14 cellular contexts compared by ENCODE assay signal in the genomic region with DNA sequence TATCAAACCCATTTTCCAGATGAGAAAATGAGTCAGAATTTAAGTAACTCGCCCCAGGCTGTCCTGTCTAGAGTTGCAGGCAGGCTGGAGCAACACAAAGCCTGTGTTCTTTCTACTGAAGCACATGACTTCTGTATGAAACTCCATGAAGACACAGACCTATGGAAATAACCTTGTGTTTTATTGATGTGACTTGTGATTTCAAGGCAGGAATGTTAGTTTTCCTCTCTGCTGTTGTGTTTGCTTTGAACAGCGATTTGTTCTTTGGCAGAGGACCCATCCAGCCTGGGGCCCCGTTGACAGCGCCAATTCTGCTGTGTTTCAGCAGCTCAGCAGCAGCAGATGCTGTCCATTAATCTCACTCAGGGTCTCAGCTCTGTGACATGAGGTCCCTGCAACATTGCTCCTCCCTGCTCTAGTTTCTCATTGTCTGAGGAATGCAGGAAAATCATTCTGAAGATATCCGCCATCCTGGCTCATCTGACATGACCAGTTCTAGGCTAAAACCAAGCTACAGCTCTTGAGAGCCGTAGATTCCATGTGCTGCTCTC.
DNase-seq lines count a peak whose midpoint lies in the region; ATAC-seq and TF ChIP-seq lines count a peak whose summit lies in the region.
"Had no signal": no experiment of that assay in that cellular context is flagged by ENCODE, and none has a peak within 500 bp of the region (broad histone marks: within the 10 kb centered on the region; RNA-seq: fewer than 3 reads in every experiment).

No MANE protein-coding gene starts in this region.

- H2AFZ ChIP-seq in PC-3 (ENCODE audit: low read length) = no peak overlapping the region

- peaks cover 33% of the 10 kb centered on the region for H3K4me1 Mint-ChIP-seq in nephron progenitor cell

- CTCF ChIA-PET in PC-3 (lab: Charles Lee) = no interaction called here
- CTCF ChIA-PET in A673 (lab: Charles Lee) = no interaction called here

- H3F3A ChIP-seq in PC-3 (ENCODE audit: low read length, unreplicated experiment) = no peaks in the 10 kb centered on the region

- H3K27me3 ChIP-seq in PC-3 (ENCODE audit: low read length) (no peaks in the 10 kb centered on the region), A673 (replicated peaks; ENCODE audit: insufficient read depth, low read depth, low read length, poor library complexity) (peaks cover 4% of the 10 kb centered on the region)
- H3K27me3 ChIP-seq: adrenal gland, ovary had no signal

- no peak overlapping the region for H3K9ac ChIP-seq in PC-3 (ENCODE audit: low read length)

- no peaks in the 10 kb centered on the region for H3K36me3 ChIP-seq in PC-3 (ENCODE audit: low read depth, low read length)
- no peaks in the 10 kb centered on the region for H3K36me3 ChIP-seq in A673 (ENCODE audit: insufficient read depth, low read length, poor library complexity, severe bottlenecking)
- H3K36me3 ChIP-seq: adrenal gland, ovary had no signal

- no peaks in the 10 kb centered on the region for H3K9me2 ChIP-seq in PC-3 (replicated peaks; ENCODE audit: low read length)

- no peak overlapping the region for H3K4me3 ChIP-seq in PC-3 (ENCODE audit: low read length)
- no peak overlapping the region for H3K4me3 ChIP-seq in A673 (ENCODE audit: low read depth, low read length, poor library complexity, severe bottlenecking)
- H3K4me3 ChIP-seq: adrenal gland, ovary had no signal

- H3K79me2 ChIP-seq in PC-3 (ENCODE audit: low read length) = no peaks in the 10 kb centered on the region

- no peaks in the 10 kb centered on the region for H3K27me3 Mint-ChIP-seq in nephron progenitor cell (ENCODE audit: low read depth, poor library complexity)

- no peak overlapping the region for H3K27ac ChIP-seq in epithelial cell of prostate
- H3K27ac ChIP-seq in PC-3 (ENCODE audit: low read length) = no peak overlapping the region
- H3K27ac ChIP-seq in A673 (ENCODE audit: low read depth, low read length, poor library complexity, severe bottlenecking) = no peak overlapping the region
- H3K27ac ChIP-seq: adrenal gland, ovary had no signal

- H3K4me1 ChIP-seq in PC-3 (ENCODE audit: insufficient read depth, low read length) = peaks cover 3% of the 10 kb centered on the region
- no peaks in the 10 kb centered on the region for H3K4me1 ChIP-seq in A673 (ENCODE audit: insufficient read depth, low read length, poor library complexity, severe bottlenecking)

- peaks cover 10% of the 10 kb centered on the region for H3K36me3 Mint-ChIP-seq in nephron progenitor cell (ENCODE audit: low read depth)

- TF ChIP-seq CTCF in nephron progenitor cell (IDR thresholded peaks at IDR 0.05) (no peak), PC-3 (conservative IDR thresholded peaks at IDR 0.05; ENCODE audit: low read depth, low read length) (no peak), A673 (conservative IDR thresholded peaks at IDR 0.05; ENCODE audit: low read depth, low read length) (no peak)

- intact Hi-C loops in PC-3 (cut with micrococcal nuclease) (no loop called here), A673 (cut with micrococcal nuclease; ENCODE audit: unreplicated experiment) (no loop called here)

- no peaks in the 10 kb centered on the region for H3K9me3 Mint-ChIP-seq in nephron progenitor cell

- DNase-seq in EH (ENCODE audit: low read depth) (peak; percentile 34), NCI-H69 (lab: John Stamatoyannopoulos, UW) (peak; percentile 78), epithelial cell of prostate (ENCODE audit: low read depth, low spot score) (peak; percentile 6), nephron progenitor cell (peak; percentile 7), SW 1271 (lab: John Stamatoyannopoulos, UW) (no peak), PC-3 (no peak), A673 (ENCODE audit: low spot score) (no peak)
- DNase-seq: activated CD4-positive, alpha-beta T cell treated with anti-CD3 and anti-CD28 coated beads, Interleukin-2, amount 50 U/mL, for 4 hours; adrenal gland; cortex of kidney; DMS79; MV-4-11; ovary had no signal

- H3K9me3 ChIP-seq in PC-3 (ENCODE audit: low read length) (no peaks in the 10 kb centered on the region), A673 (ENCODE audit: low read depth, low read length, poor library complexity, severe bottlenecking) (no peaks in the 10 kb centered on the region)
- H3K9me3 ChIP-seq: adrenal gland, ovary had no signal

- no peak overlapping the region for H3K27ac Mint-ChIP-seq in nephron progenitor cell

- no peak overlapping the region for H3K4me2 ChIP-seq in PC-3 (ENCODE audit: low read length)

- BruUV-seq in PC-3 (replicated peaks; lab: Mats Ljungman, UMichigan) (no TSS peak), A673 (replicated peaks; lab: Mats Ljungman, UMichigan) (no TSS peak)

- POLR2A ChIA-PET in PC-3 (lab: Charles Lee; ENCODE audit: unreplicated experiment) = no interaction called here
- POLR2A ChIA-PET in A673 (lab: Charles Lee; ENCODE audit: low non-redundant PET) = no interaction called here

- ATAC-seq in HG03439 (IDR thresholded peaks at IDR 0.05; ENCODE audit: unreplicated experiment) (no peak), PC-3 (no peak)

- no peak overlapping the region for H3K4me3 Mint-ChIP-seq in nephron progenitor cell

- no peaks in the 10 kb centered on the region for H4K20me1 ChIP-seq in PC-3 (ENCODE audit: low read length)

Comparison
In these comparisons a context has a peak if more than half of its experiments do, and no peak if none do; other contexts are left out.
1. DNase-seq: peak in EH (single experiment), NCI-H69 (single experiment), epithelial cell of prostate (single experiment) and nephron progenitor cell (single experiment); none in SW 1271 (0 of 2), PC-3 (single experiment) and A673 (single experiment).